In the genomic region with DNA sequence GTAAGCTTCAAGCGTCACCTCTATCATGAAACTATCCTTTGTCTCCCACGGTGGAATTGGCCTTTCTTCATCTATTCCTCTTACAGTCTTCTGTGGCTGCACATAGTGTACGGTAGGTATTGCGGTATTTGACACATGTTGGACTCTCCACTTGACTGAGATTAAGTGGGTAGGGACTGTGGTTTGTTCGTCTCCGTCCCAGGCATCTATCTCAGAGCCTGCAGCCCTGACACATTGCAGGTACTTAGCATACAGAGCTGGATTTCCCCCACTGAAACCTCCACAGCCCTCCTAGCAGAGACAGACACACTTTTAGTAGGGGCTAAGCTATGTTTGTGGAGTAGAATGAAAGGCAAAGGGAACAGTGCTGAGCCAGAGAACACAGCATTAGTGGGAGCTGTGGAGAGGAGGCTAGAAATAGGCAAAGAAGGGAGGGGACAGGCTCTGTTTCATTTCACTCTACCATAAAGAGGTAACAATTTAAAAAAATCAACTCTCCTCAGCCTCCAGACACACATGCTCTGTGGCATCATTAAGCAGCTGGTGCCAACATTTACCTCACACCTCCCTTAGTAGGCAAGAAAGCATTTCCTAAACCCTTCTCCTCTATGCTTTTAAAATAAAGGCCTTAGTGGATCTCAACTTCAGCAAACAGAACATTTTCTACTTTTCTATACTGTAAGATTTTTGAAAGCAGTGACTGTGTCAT, we compare ENCODE assay signal across 22 cellular contexts.
"Had no signal": no experiment of that assay in that cellular context is flagged by ENCODE, and none has a peak within 500 bp of the region (broad histone marks: within the 10 kb centered on the region; RNA-seq: fewer than 3 reads in every experiment).

No MANE protein-coding gene starts in this region.

- ATAC-seq: left ventricle myocardium superior, lower lobe of right lung, natural killer cell, pancreas, right lobe of liver had no signal

- H3K27ac ChIP-seq: lower lobe of right lung, neutrophil, pancreas, right lobe of liver, stomach, thyroid gland, vagina had no signal

- H3K4me2 ChIP-seq: smooth muscle cell had no signal

- H3K27ac Mint-ChIP-seq: natural killer cell, progenitor cell of endocrine pancreas had no signal

- H3K4me1 ChIP-seq: lower lobe of right lung, pancreas, right lobe of liver, stomach, thyroid gland, vagina had no signal

- H3K36me3 Mint-ChIP-seq: immature natural killer cell, natural killer cell had no signal

- H3K4me3 ChIP-seq: dorsolateral prefrontal cortex, lower lobe of right lung, pancreas, right lobe of liver, smooth muscle cell, stomach, thyroid gland, vagina had no signal

- DNase-seq: effector CD4-positive, alpha-beta T cell; hypothalamus; immature natural killer cell; left ventricle myocardium superior; lower lobe of right lung; natural killer cell; pancreas; right lobe of liver; stimulated activated CD4-positive, alpha-beta T cell treated with anti-CD3 and anti-CD28 coated beads, Interleukin-12 subunit alpha, Interleukin-12 subunit beta, amount 100 ng/mL, for 4 hours; stimulated activated CD4-positive, alpha-beta T cell treated with anti-CD3 and anti-CD28 coated beads, Interleukin-1b, Interleukin-23, amount 100 ng/mL, for 48 hours; stimulated activated CD4-positive, alpha-beta T cell treated with anti-CD3 and anti-CD28 coated beads, Interleukin-4, amount 100 ng/mL, for 1 hour; stimulated activated CD8-positive, alpha-beta memory T cell treated with anti-CD3 and anti-CD28 coated beads, Interleukin-4, amount 100 ng/mL, for 48 hours; stimulated activated naive CD4-positive, alpha-beta T cell treated with Interleukin-2 at 50 U/mL for 16 hours; stomach; thyroid gland; trophoblast cell had no signal

- H3K36me3 ChIP-seq: lower lobe of right lung, neutrophil, pancreas, right lobe of liver, stomach, thyroid gland, vagina had no signal

- H3K27me3 ChIP-seq: dorsolateral prefrontal cortex, pancreas, right lobe of liver, thyroid gland, vagina had no signal

- H3K9me3 Mint-ChIP-seq: immature natural killer cell, natural killer cell, neural crest cell had no signal

- H3K9me3 ChIP-seq: lower lobe of right lung, neutrophil, pancreas, right lobe of liver, stomach, thyroid gland, vagina had no signal

- H3K4me1 Mint-ChIP-seq: immature natural killer cell, natural killer cell had no signal

- H3K4me3 Mint-ChIP-seq: immature natural killer cell, natural killer cell, neural crest cell had no signal
